In genomic region chr1:11748294-11749202, GRCh38 we compare ENCODE assay signal across 2 cellular contexts.
TF ChIP-seq lines count a peak whose summit lies in the region.

No MANE protein-coding gene starts in this region.

TF ChIP-seq in HCT116, 20 proteins besides CTCF, POLR2A, EP300 and RAD21:
- TF ChIP-seq YY1 (IDR thresholded peaks at IDR 0.05; ENCODE audit: extremely low read depth, insufficient replicate concordance, low read depth, low read length) (no peak), FOSL1 (IDR thresholded peaks at IDR 0.05; ENCODE audit: low read depth) (no peak)
TF ChIP-seq in HCT116: peak in this region for 0.

TF ChIP-seq in H1, 55 proteins besides CTCF, POLR2A, EP300 and RAD21:
- TF ChIP-seq TCF12 (IDR thresholded peaks at IDR 0.05; ENCODE audit: low read depth, low read length) (no peak), PHF8 (conservative IDR thresholded peaks at IDR 0.05; ENCODE audit: low read depth, low read length) (no peak), SAP30 (IDR thresholded peaks at IDR 0.05; ENCODE audit: insufficient read depth, insufficient replicate concordance, low read length) (no peak), EGR1 (IDR thresholded peaks at IDR 0.05; ENCODE audit: borderline replicate concordance, low read depth, low read length) (no peak), SRF (IDR thresholded peaks at IDR 0.05; ENCODE audit: low read depth, low read length) (no peak), ASH2L (IDR thresholded peaks at IDR 0.05; ENCODE audit: low read length) (no peak), MAX (IDR thresholded peaks at IDR 0.05) (no peak), BRCA1 (IDR thresholded peaks at IDR 0.05; ENCODE audit: low read depth, low read length) (no peak), MAFK (IDR thresholded peaks at IDR 0.05; ENCODE audit: low read depth, low read length) (no peak), TBP (IDR thresholded peaks at IDR 0.05; ENCODE audit: low read depth, low read length) (no peak), NRF1 (IDR thresholded peaks at IDR 0.05; ENCODE audit: low read depth, low read length) (no peak), CHD1 (IDR thresholded peaks at IDR 0.05; ENCODE audit: low read depth, low read length) (no peak), KDM4A (IDR thresholded peaks at IDR 0.05; ENCODE audit: low read depth, low read length, severe bottlenecking) (no peak), CREB1 (IDR thresholded peaks at IDR 0.05) (no peak), RFX5 (IDR thresholded peaks at IDR 0.05; ENCODE audit: borderline replicate concordance, low read depth, low read length) (no peak)
